ENCODE assay signal across 1 cellular context in genomic region chr2:161257123-161257952, GRCh38.
TF ChIP-seq lines count a peak whose summit lies in the region.

No MANE protein-coding gene starts in this region.

TF ChIP-seq in H1, 55 proteins besides CTCF, POLR2A, EP300 and RAD21 (continued from another document):
- TF ChIP-seq TEAD4 (IDR thresholded peaks at IDR 0.05; ENCODE audit: low read depth, low read length) = no peak
- TF ChIP-seq EGR1 (IDR thresholded peaks at IDR 0.05; ENCODE audit: borderline replicate concordance, low read depth, low read length) = no peak
